ENCODE assay signal across 8 cellular contexts in the genomic region with DNA sequence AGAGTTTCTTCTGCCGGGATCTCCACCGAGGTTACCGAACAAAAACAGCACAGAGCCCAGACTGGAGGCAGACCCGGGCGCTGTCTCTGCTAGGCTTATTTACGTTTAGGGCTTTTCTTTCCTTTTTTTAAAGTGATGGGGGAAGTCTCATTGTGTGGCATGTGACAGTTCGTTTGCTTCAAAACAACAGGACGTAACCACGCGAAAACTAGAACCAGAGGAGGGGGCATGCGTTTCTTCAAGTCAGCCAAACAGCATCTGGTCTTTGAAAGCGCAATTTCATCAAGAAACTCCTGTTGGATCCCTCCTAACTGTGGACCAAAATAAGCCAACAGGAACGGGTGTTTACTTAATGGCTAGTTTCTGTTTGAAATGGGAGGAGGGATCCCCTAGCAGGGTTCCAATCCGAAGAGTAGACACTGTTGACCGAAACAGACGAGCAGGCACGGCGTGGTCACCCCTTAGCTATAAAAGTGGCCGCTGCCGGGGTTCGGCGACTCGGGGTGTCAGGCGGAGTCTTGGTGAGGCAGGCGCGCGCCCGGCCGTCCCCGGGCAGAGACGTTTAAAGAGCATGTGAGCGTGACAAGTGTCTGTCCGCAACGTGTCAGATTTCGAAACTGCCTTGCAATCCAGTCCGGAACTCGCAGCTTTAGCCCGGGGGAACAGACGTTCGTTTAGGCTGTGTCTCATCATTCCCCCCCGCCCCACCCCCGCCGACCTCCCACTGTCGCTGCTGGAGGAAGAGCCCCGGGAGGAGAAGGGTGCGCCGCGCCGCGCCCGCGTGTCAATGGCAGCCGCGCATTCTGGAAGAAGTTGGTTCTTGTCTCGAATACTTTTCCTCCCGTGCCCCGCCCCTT. TPM values are rescaled to one million over a fixed set of nuclear protein-coding genes. Genes with fewer than 3 reads are reported as not detected.
A peak's percentile ranks its signal among the peaks of the same experiment; 100 is the strongest.
DNase-seq lines count a peak whose midpoint lies in the region; ATAC-seq, FAIRE-seq and TF ChIP-seq lines count a peak whose summit lies in the region.

No MANE protein-coding gene starts in this region.

- DNase-seq in GM13976 (ENCODE audit: low spot score) (peak; percentile 83), NCI-H2029 (lab: John Stamatoyannopoulos, UW) (peak; percentile 60), WTC11 (ENCODE audit: low spot score) (peak; percentile 59), cardiac fibroblast (ENCODE audit: low read depth in 2 of 2) (peak; percentile 93 to 95), kidney epithelial cell (ENCODE audit: low read depth) (peak; percentile 74), D721Med (ENCODE audit: insufficient read length, low spot score) (no peak)
- DNase-seq in stimulated activated CD4-positive, alpha-beta T cell treated with anti-CD3 and anti-CD28 coated beads, Interleukin-15, amount 100 ng/mL, for 48 hours (ENCODE audit: low read depth in 2 of 2): peak; percentile 62 to 73

- no peaks in the 10 kb centered on the region for H3K9me3 Mint-ChIP-seq in WTC11

- peak overlapping the region; percentile 83 for H3K4me3 Mint-ChIP-seq in WTC11

- H3K4me1 Mint-ChIP-seq in WTC11: peaks cover 42% of the 10 kb centered on the region

- H3K36me3 Mint-ChIP-seq in WTC11: peaks cover 29% of the 10 kb centered on the region

- no peak for TF ChIP-seq CTCF in GM13976 (IDR thresholded peaks at IDR 0.05; ENCODE audit: borderline replicate concordance, control extremely low read depth, extremely low read depth, insufficient read depth, missing control alignments)
- no peak for TF ChIP-seq CTCF in WTC11 (IDR thresholded peaks at IDR 0.05)
- TF ChIP-seq CTCF in cardiac fibroblast (IDR thresholded peaks at IDR 0.05; ENCODE audit: low read depth, low read length): no peak
- no peak for TF ChIP-seq CTCF in kidney epithelial cell (IDR thresholded peaks at IDR 0.05; ENCODE audit: insufficient read depth, low read length, poor library complexity, severe bottlenecking)
- no peak for TF ChIP-seq CTCF in D721Med (IDR thresholded peaks at IDR 0.05; ENCODE audit: insufficient read depth, missing control alignments)

- no peak for FAIRE-seq in D721Med (lab: Jason Lieb, UNC)

- no peaks in the 10 kb centered on the region for H3K27me3 Mint-ChIP-seq in WTC11 (ENCODE audit: low read depth)

- in situ Hi-C loops in GM13976 (cut with MboI; ENCODE audit: low sequenced_read_pairs, unreplicated experiment): no loop called here

- H3K4me3 ChIP-seq in cardiac fibroblast (replicated peaks in 1 of 2; ENCODE audit: low read depth in 2 of 2, low read length in 2 of 2) (peak overlapping the region; percentile 64 to 90), kidney epithelial cell (ENCODE audit: low read depth, low read length) (peak overlapping the region; percentile 93)

- peak; percentile 41 for ATAC-seq in HG02571 (IDR thresholded peaks at IDR 0.05; ENCODE audit: unreplicated experiment)
- ATAC-seq in WTC11: no peak

- H3K27me3 ChIP-seq in kidney epithelial cell (ENCODE audit: control insufficient read depth, insufficient read depth, low read length): no peaks in the 10 kb centered on the region

- CTCF ChIA-PET in WTC11 (lab: Charles Lee): interaction anchor here (1.3 to 2.1 kb wide), 4 partner anchors 145 to 217 kb away, joined by 3 to 11 read pairs (median 5); no protein-coding TSS in a partner anchor

- H3K27ac Mint-ChIP-seq in WTC11: peak overlapping the region; percentile 81

- POLR2A ChIA-PET in WTC11 (lab: Charles Lee): interaction anchor here (0.7 to 2.6 kb wide), 8 partner anchors 33 to 217 kb away, joined by 3 to 25 read pairs (median 5); no protein-coding TSS in a partner anchor

- H3K36me3 ChIP-seq in kidney epithelial cell (ENCODE audit: control insufficient read depth, insufficient read depth, low read length): no peaks in the 10 kb centered on the region

TF ChIP-seq in WTC11, 78 proteins besides CTCF, POLR2A, EP300 and RAD21 (continues in another document):
- no peak for TF ChIP-seq ZNF219 (CRISPR knock-in tag; IDR thresholded peaks at IDR 0.05; ENCODE audit: borderline replicate concordance)
- TF ChIP-seq, protein P1, sequence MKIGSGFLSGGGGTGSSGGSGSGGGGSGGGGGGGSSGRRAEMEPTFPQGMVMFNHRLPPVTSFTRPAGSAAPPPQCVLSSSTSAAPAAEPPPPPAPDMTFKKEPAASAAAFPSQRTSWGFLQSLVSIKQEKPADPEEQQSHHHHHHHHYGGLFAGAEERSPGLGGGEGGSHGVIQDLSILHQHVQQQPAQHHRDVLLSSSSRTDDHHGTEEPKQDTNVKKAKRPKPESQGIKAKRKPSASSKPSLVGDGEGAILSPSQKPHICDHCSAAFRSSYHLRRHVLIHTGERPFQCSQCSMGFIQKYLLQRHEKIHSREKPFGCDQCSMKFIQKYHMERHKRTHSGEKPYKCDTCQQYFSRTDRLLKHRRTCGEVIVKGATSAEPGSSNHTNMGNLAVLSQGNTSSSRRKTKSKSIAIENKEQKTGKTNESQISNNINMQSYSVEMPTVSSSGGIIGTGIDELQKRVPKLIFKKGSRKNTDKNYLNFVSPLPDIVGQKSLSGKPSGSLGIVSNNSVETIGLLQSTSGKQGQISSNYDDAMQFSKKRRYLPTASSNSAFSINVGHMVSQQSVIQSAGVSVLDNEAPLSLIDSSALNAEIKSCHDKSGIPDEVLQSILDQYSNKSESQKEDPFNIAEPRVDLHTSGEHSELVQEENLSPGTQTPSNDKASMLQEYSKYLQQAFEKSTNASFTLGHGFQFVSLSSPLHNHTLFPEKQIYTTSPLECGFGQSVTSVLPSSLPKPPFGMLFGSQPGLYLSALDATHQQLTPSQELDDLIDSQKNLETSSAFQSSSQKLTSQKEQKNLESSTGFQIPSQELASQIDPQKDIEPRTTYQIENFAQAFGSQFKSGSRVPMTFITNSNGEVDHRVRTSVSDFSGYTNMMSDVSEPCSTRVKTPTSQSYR (CRISPR knock-in tag; IDR thresholded peaks at IDR 0.05): no peak
- TF ChIP-seq, protein P2, sequence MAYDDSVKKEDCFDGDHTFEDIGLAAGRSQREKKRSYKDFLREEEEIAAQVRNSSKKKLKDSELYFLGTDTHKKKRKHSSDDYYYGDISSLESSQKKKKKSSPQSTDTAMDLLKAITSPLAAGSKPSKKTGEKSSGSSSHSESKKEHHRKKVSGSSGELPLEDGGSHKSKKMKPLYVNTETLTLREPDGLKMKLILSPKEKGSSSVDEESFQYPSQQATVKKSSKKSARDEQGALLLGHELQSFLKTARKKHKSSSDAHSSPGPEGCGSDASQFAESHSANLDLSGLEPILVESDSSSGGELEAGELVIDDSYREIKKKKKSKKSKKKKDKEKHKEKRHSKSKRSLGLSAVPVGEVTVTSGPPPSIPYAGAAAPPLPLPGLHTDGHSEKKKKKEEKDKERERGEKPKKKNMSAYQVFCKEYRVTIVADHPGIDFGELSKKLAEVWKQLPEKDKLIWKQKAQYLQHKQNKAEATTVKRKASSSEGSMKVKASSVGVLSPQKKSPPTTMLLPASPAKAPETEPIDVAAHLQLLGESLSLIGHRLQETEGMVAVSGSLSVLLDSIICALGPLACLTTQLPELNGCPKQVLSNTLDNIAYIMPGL (CRISPR knock-in tag; IDR thresholded peaks at IDR 0.05): no peak
- peak; percentile 55; the same call in 1 of the 2 replicates for TF ChIP-seq GABPB1 (CRISPR knock-in tag; IDR thresholded peaks at IDR 0.05)
- TF ChIP-seq, protein P3, sequence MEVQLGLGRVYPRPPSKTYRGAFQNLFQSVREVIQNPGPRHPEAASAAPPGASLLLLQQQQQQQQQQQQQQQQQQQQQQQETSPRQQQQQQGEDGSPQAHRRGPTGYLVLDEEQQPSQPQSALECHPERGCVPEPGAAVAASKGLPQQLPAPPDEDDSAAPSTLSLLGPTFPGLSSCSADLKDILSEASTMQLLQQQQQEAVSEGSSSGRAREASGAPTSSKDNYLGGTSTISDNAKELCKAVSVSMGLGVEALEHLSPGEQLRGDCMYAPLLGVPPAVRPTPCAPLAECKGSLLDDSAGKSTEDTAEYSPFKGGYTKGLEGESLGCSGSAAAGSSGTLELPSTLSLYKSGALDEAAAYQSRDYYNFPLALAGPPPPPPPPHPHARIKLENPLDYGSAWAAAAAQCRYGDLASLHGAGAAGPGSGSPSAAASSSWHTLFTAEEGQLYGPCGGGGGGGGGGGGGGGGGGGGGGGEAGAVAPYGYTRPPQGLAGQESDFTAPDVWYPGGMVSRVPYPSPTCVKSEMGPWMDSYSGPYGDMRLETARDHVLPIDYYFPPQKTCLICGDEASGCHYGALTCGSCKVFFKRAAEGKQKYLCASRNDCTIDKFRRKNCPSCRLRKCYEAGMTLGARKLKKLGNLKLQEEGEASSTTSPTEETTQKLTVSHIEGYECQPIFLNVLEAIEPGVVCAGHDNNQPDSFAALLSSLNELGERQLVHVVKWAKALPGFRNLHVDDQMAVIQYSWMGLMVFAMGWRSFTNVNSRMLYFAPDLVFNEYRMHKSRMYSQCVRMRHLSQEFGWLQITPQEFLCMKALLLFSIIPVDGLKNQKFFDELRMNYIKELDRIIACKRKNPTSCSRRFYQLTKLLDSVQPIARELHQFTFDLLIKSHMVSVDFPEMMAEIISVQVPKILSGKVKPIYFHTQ (CRISPR knock-in tag; IDR thresholded peaks at IDR 0.05): no peak

RNA-seq across cellular contexts. Expression of a gene that starts 0.9 kb away (rescaled TPM):
- total RNA-seq in WTC11 (2021): 201 to 210 TPM (median 206 TPM) in 3 replicates
- 251 and 294 TPM in 2 replicates for total RNA-seq in kidney epithelial cell
